11 cellular contexts compared by ENCODE assay signal in the genomic region with DNA sequence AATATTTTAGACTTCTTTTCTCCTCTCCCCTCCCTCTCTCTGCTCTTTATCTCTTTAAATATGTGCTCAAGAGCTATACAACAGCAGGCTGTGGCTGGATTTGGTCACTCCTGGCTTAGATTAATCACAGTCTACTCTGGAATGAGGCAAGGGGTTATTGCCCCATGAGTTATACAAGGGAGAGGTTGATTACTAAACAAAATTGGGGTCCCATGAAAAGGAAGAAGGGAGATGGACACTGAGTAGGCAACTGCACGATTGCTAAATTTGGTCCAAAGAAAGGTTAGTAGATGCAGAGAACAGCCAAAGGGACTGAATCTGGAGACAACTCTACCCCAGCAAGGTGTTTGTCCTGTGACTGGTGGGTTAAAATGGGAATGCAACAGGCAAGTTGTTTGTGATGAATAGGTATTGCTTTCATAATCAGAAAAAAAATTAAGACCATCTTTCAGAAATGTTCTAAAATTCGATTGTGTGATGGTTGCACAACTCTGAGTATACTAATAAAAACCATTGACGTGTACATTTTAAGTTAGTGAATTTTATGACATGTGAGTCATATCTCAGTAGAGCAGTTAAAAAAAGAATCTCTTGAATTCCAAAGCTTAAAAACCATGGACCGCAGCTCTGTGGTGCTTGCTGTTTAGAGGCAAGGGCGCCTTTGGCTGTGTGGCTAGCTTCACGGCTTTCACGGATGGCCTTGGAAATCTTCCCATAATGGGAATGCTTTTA. TPM values are rescaled to one million over a fixed set of nuclear protein-coding genes. Genes with fewer than 3 reads are reported as not detected.
DNase-seq lines count a peak whose midpoint lies in the region; ATAC-seq, FAIRE-seq and TF ChIP-seq lines count a peak whose summit lies in the region.
"Had no signal": no experiment of that assay in that cellular context is flagged by ENCODE, and none has a peak within 500 bp of the region (broad histone marks: within the 10 kb centered on the region; RNA-seq: fewer than 3 reads in every experiment).

No MANE protein-coding gene starts in this region.

- CTCF ChIA-PET in Caco-2 (lab: Charles Lee): interaction anchor here (0.6 to 1.5 kb wide), 2 partner anchors 14 to 82 kb away, joined by 5 to 6 read pairs; no protein-coding TSS in a partner anchor

- H3K4me3 ChIP-seq in Caco-2 (ENCODE audit: low read depth, low read length) (no peak overlapping the region), pancreas (no peak overlapping the region)
- H3K4me3 ChIP-seq: dorsolateral prefrontal cortex had no signal

- TF ChIP-seq CTCF in Caco-2 (IDR thresholded peaks at IDR 0.05; ENCODE audit: insufficient read depth in 1 of 2, low read depth in 1 of 2, low read length in 1 of 2, severe bottlenecking in 1 of 2, unreplicated experiment in 1 of 2) (no peak), pancreas (IDR thresholded peaks at IDR 0.05) (no peak)

- no peak overlapping the region for H3K27ac ChIP-seq in pancreas

- FAIRE-seq in endometrium (lab: Jason Lieb, UNC) (peak; percentile 90), pancreas (lab: Jason Lieb, UNC) (peak; percentile 75)

- BruUV-seq in Caco-2 (replicated peaks; lab: Mats Ljungman, UMichigan): no TSS peak

- in situ Hi-C loops in KBM-7 (cut with MboI; ENCODE audit: low pct_unique_long_range_greater_than_20kb, low sequenced_read_pairs) (no loop called here), G401 (cut with HindIII; ENCODE audit: low sequenced_read_pairs) (no loop called here)

- H3K27me3 ChIP-seq in Caco-2 (replicated peaks; ENCODE audit: control insufficient read depth, insufficient read depth, low read length): no peaks in the 10 kb centered on the region
- no peaks in the 10 kb centered on the region for H3K27me3 ChIP-seq in pancreas
- H3K27me3 ChIP-seq: dorsolateral prefrontal cortex had no signal

- peak in 2 of 4 donors; percentile 42 to 54 for ATAC-seq in pancreas
- no peak for ATAC-seq in HG02981 (IDR thresholded peaks at IDR 0.05; ENCODE audit: unreplicated experiment)
- no peak for ATAC-seq in GM21381 (IDR thresholded peaks at IDR 0.05; ENCODE audit: unreplicated experiment)

- H3K36me3 Mint-ChIP-seq in Caco-2 (ENCODE audit: insufficient read depth, unreplicated experiment): peaks cover 5% of the 10 kb centered on the region

- no peaks in the 10 kb centered on the region for H3K27me3 Mint-ChIP-seq in Caco-2 (ENCODE audit: insufficient read depth, unreplicated experiment)

- POLR2A ChIA-PET in Caco-2 (lab: Charles Lee): no interaction called here

- intact Hi-C loops in Caco-2 (cut with micrococcal nuclease; ENCODE audit: unreplicated experiment): loop anchor here (10.0 kb wide), 1 partner anchor 48 kb away; no protein-coding TSS in a partner anchor
- intact Hi-C loops in pancreas (cut with DNase I): no loop called here

- peak overlapping the region; percentile 34 for H3K27ac Mint-ChIP-seq in Caco-2 (ENCODE audit: unreplicated experiment)
- H3K27ac Mint-ChIP-seq: mesothelial cell of epicardium had no signal

- H3K9me3 ChIP-seq in Caco-2 (peaks cover 1% of the 10 kb centered on the region; the same call in 1 of the 2 replicates), pancreas (no peaks in the 10 kb centered on the region)

- H3K4me1 ChIP-seq in Caco-2 (peaks cover 19% of the 10 kb centered on the region; the same call in 1 of the 2 replicates), pancreas (no peaks in the 10 kb centered on the region)

- 83% methylated on average over 7 of the region's 7 CpGs for WGBS in pancreas, 2 donors

- H3K36me3 ChIP-seq in Caco-2 (ENCODE audit: control insufficient read depth, insufficient read depth, low read length) (no peaks in the 10 kb centered on the region), pancreas (no peaks in the 10 kb centered on the region)

- no peaks in the 10 kb centered on the region for H3K9me3 Mint-ChIP-seq in Caco-2 (ENCODE audit: unreplicated experiment)
- H3K9me3 Mint-ChIP-seq: mesothelial cell of epicardium had no signal

- DNase-seq in Caco-2: peak in 1 of 2 experiments; percentile 11
- peak; percentile 65 for DNase-seq in NOMO-1 treated with DMSO at 0.1 percent for 48 hours (lab: John Stamatoyannopoulos, UW; ENCODE audit: unreplicated experiment)
- no peak for DNase-seq in pancreas
- DNase-seq in KBM-7: no peak
- no peak for DNase-seq in G401 (ENCODE audit: low spot score)
- DNase-seq: NCI-H774 had no signal

- H3K4me3 Mint-ChIP-seq in Caco-2 (ENCODE audit: unreplicated experiment): peak overlapping the region; percentile 20
- H3K4me3 Mint-ChIP-seq: mesothelial cell of epicardium had no signal

- peaks cover 17% of the 10 kb centered on the region for H3K4me1 Mint-ChIP-seq in Caco-2 (ENCODE audit: low read depth, unreplicated experiment)
- H3K4me1 Mint-ChIP-seq: mesothelial cell of epicardium had no signal

RNA-seq across cellular contexts. Expression of a gene that starts 57.1 kb away (rescaled TPM):
- total RNA-seq in Caco-2 (2022) (21.0 and 31.8 TPM in 2 replicates), pancreas (10 to 100 TPM in 5 of 6 donors, 1 to 10 TPM in 1; 8.5 to 28.7 (median 22.8) TPM)
- polyA plus RNA-seq in pancreas: 10 to 100 TPM; 16.1 to 16.8 TPM
- 12.4 and 22.6 TPM in 2 replicates for total RNA-seq in G401 (2014; rRNA removed; shearing (Covaris generic))
